Comparison of ENCODE assay signal across 8 cellular contexts in genomic region chr15:59298255-59298856, GRCh38.
DNase-seq lines count a peak whose midpoint lies in the region; ATAC-seq and TF ChIP-seq lines count a peak whose summit lies in the region.

No MANE protein-coding gene starts in this region.

- peaks cover 59% of the 10 kb centered on the region for H3K4me1 Mint-ChIP-seq in stimulated activated naive CD8-positive, alpha-beta T cell treated with anti-CD3 and anti-CD28 coated beads, Interleukin-15, amount 100 ng/mL, for 72 hours

- H3K4me2 ChIP-seq in mammary epithelial cell (ENCODE audit: insufficient read depth, low read depth, low read length) = peak overlapping the region; percentile 59

- peak overlapping the region; percentile 72 for H3K9ac ChIP-seq in mammary epithelial cell (ENCODE audit: insufficient read depth, low read length)

- H2AFZ ChIP-seq in mammary epithelial cell (ENCODE audit: low read depth, low read length) = no peak overlapping the region

- CTCF ChIA-PET in mammary epithelial cell (lab: Charles Lee; ENCODE audit: low non-redundant PET) = no interaction called here

- 30% methylated on average over 7 of the region's 8 CpGs for WGBS in mammary epithelial cell (ENCODE audit: low coverage, missing lambda C conversion rate)

- peak overlapping the region; percentile 34 to 62 for H3K4me3 Mint-ChIP-seq in stimulated activated naive CD8-positive, alpha-beta T cell treated with anti-CD3 and anti-CD28 coated beads, Interleukin-15, amount 100 ng/mL, for 72 hours

- no peaks in the 10 kb centered on the region for H4K20me1 ChIP-seq in mammary epithelial cell (ENCODE audit: insufficient read depth, low read length)

- no TSS peak for BruUV-seq in mammary epithelial cell (replicated peaks; lab: Mats Ljungman, UMichigan)

- H3K4me3 ChIP-seq in mammary epithelial cell (replicated peaks in 1 of 3; ENCODE audit: insufficient read depth in 1 of 3, low read depth in 2 of 3, low read length in 3 of 3) = no peak overlapping the region

- H3K9me3 ChIP-seq in mammary epithelial cell (replicated peaks; ENCODE audit: insufficient read depth, low read length) = no peaks in the 10 kb centered on the region

- in situ Hi-C loops in mammary epithelial cell (cut with MboI; ENCODE audit: low sequenced_read_pairs in 2 of 2) = no loop called here

- peaks cover 80% of the 10 kb centered on the region for H3K4me1 ChIP-seq in mammary epithelial cell (ENCODE audit: insufficient read depth, low read length)

- no peaks in the 10 kb centered on the region for H3K27me3 Mint-ChIP-seq in stimulated activated naive CD8-positive, alpha-beta T cell treated with anti-CD3 and anti-CD28 coated beads, Interleukin-15, amount 100 ng/mL, for 72 hours

- DNase-seq in EL (peak; percentile 32), HPDE6-E6E7 (ENCODE audit: extremely low spot score) (peak; percentile 80), mammary epithelial cell (peak; percentile 98), mesenteric fat pad (ENCODE audit: low spot score) (no peak), occipital lobe (lab: John Stamatoyannopoulos, UW) (no peak), NCI-H1930 (lab: John Stamatoyannopoulos, UW) (no peak)
- peak; percentile 42 to 58 for DNase-seq in stimulated activated naive CD8-positive, alpha-beta T cell treated with anti-CD3 and anti-CD28 coated beads, Interleukin-15, amount 100 ng/mL, for 72 hours

- intact Hi-C loops in mammary epithelial cell (cut with micrococcal nuclease) = loop anchor here (1.0 to 5.0 kb wide), 3 partner anchors 14 to 74 kb away; partner anchors contain the start of gene MYO1E

- ATAC-seq in GM21515 (IDR thresholded peaks at IDR 0.05; ENCODE audit: unreplicated experiment) = peak; percentile 65
- peak; percentile 91 for ATAC-seq in stimulated activated naive CD8-positive, alpha-beta T cell treated with anti-CD3 and anti-CD28 coated beads, Interleukin-15, amount 100 ng/mL, for 72 hours

- H3K36me3 ChIP-seq in mammary epithelial cell (ENCODE audit: insufficient read depth, low read length) = no peaks in the 10 kb centered on the region

- dilution Hi-C loops in mammary epithelial cell (cut with HindIII; ENCODE audit: low sequenced_read_pairs) = no loop called here

- H3K27ac ChIP-seq in mammary epithelial cell (ENCODE audit: insufficient read depth, low read depth, low read length) = peak overlapping the region; percentile 97

- no peaks in the 10 kb centered on the region for H3K9me3 Mint-ChIP-seq in stimulated activated naive CD8-positive, alpha-beta T cell treated with anti-CD3 and anti-CD28 coated beads, Interleukin-15, amount 100 ng/mL, for 72 hours

- peaks cover 85% of the 10 kb centered on the region for H3K79me2 ChIP-seq in mammary epithelial cell (ENCODE audit: insufficient read depth, low read length)

- no peak overlapping the region for H3K27ac Mint-ChIP-seq in stimulated activated naive CD8-positive, alpha-beta T cell treated with anti-CD3 and anti-CD28 coated beads, Interleukin-15, amount 100 ng/mL, for 72 hours

- H3K27me3 ChIP-seq in mammary epithelial cell (ENCODE audit: insufficient read depth, low read length) = no peaks in the 10 kb centered on the region

- TF ChIP-seq CTCF in mammary epithelial cell (conservative IDR thresholded peaks at IDR 0.05 in 1 of 2, IDR thresholded peaks at IDR 0.05 in 1 of 2; ENCODE audit: extremely low read depth in 1 of 2, insufficient read depth in 1 of 2, low read depth in 1 of 2, low read length in 2 of 2) = no peak

Comparison
In these comparisons a context has a peak if more than half of its experiments do, and no peak if none do; other contexts are left out.
1. DNase-seq: peak in EL (single experiment), HPDE6-E6E7 (single experiment), mammary epithelial cell (single experiment) and stimulated activated naive CD8-positive, alpha-beta T cell treated with anti-CD3 and anti-CD28 coated beads, Interleukin-15, amount 100 ng/mL, for 72 hours (2 of 2); none in mesenteric fat pad (single experiment), occipital lobe (single experiment) and NCI-H1930 (0 of 2).